18 cellular contexts compared by ENCODE assay signal in the genomic region with DNA sequence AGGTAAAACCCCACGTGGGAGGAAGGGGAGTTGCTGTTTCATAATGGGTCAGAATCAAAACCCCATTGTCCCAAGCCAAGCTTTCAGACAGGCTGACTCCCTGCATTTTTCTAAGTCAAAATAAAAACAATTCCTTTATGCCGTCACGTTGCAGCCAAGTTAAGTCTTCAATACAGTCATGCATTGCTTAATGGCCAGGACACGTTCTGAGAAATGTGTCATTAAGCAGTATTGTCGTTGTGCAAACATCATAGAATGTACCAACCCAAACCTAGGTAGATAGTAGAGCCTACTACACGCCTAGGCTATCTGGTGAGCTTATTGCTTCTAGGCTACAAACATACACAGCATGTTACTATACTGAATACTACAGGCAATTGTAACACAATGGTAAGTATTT.
DNase-seq lines count a peak whose midpoint lies in the region; TF ChIP-seq lines count a peak whose summit lies in the region.
"Had no signal": no experiment of that assay in that cellular context is flagged by ENCODE, and none has a peak within 500 bp of the region (broad histone marks: within the 10 kb centered on the region; RNA-seq: fewer than 3 reads in every experiment).

No MANE protein-coding gene starts in this region.

- no peak overlapping the region for H2AK5ac ChIP-seq in mesenchymal stem cell (ENCODE audit: low read length, severe bottlenecking)

- POLR2A ChIA-PET in MCF 10A (lab: Yijun Ruan, JAX), result interaction anchor here (0.5 to 1.2 kb wide), 5 partner anchors 158 to 516 kb away, joined by 3 to 4 read pairs (median 3); no protein-coding TSS in a partner anchor

- H3K4me3 ChIP-seq in breast epithelium (no peak overlapping the region), colonic mucosa (no peak overlapping the region), mesenchymal stem cell (ENCODE audit: insufficient read depth in 1 of 2, low read depth in 1 of 2, low read length in 2 of 2) (no peak overlapping the region)
- H3K4me3 ChIP-seq: lower lobe of right lung, thyroid gland had no signal

- H3K79me1 ChIP-seq in mesenchymal stem cell (replicated peaks; ENCODE audit: low read length, poor library complexity, severe bottlenecking), result peaks cover 3% of the 10 kb centered on the region

- H3K9me3 ChIP-seq in breast epithelium, result no peaks in the 10 kb centered on the region
- no peaks in the 10 kb centered on the region for H3K9me3 ChIP-seq in colonic mucosa
- H3K9me3 ChIP-seq in mesenchymal stem cell (ENCODE audit: control insufficient read depth, low read length), result no peaks in the 10 kb centered on the region
- H3K9me3 ChIP-seq: lower lobe of right lung, thyroid gland had no signal

- CTCF ChIA-PET in MCF 10A (lab: Yijun Ruan, JAX), result no interaction called here

- H3K27me3 Mint-ChIP-seq in MCF 10A (ENCODE audit: insufficient read depth, unreplicated experiment), result no peaks in the 10 kb centered on the region
- H3K27me3 Mint-ChIP-seq in T-helper 2 cell treated with Interferon-gamma antibody and Interleukin-4, amounts not matched to agents 5 μg/mL and 100 μg/mL, for 36 hours (ENCODE audit: low read depth), result no peaks in the 10 kb centered on the region
- H3K27me3 Mint-ChIP-seq: naive thymus-derived CD4-positive, alpha-beta T cell; T-cell had no signal

- no peak overlapping the region for H2BK15ac ChIP-seq in mesenchymal stem cell (ENCODE audit: low read depth, poor library complexity, severe bottlenecking)

- no peak overlapping the region for H3K18ac ChIP-seq in mesenchymal stem cell (ENCODE audit: low read depth in 1 of 2, low read length in 2 of 2)

- no peak overlapping the region for H2BK120ac ChIP-seq in mesenchymal stem cell (ENCODE audit: low read depth, low read length)

- peaks cover 8% of the 10 kb centered on the region for H3K4me1 Mint-ChIP-seq in MCF 10A (ENCODE audit: insufficient read depth, unreplicated experiment)
- peaks cover 5% of the 10 kb centered on the region for H3K4me1 Mint-ChIP-seq in T-helper 2 cell treated with Interferon-gamma antibody and Interleukin-4, amounts not matched to agents 5 μg/mL and 100 μg/mL, for 36 hours (ENCODE audit: low read depth)

- WGBS in mesenchymal stem cell, result 86% methylated on average over 5 of the region's 6 CpGs

- H3K14ac ChIP-seq in mesenchymal stem cell (ENCODE audit: low read length in 2 of 2), result no peak overlapping the region

- DNase-seq in MCF 10A (ENCODE audit: unreplicated experiment), result peak; percentile 50
- DNase-seq in breast epithelium (ENCODE audit: low spot score in 2 of 2), result no peak
- DNase-seq in colonic mucosa, result peak; percentile 24
- no peak for DNase-seq in mesenchymal stem cell
- no peak for DNase-seq in NCI-H1048 (lab: John Stamatoyannopoulos, UW)
- no peak for DNase-seq in T-helper 2 cell treated with Interferon-gamma antibody and Interleukin-4, amounts not matched to agents 5 μg/mL and 100 μg/mL, for 36 hours (ENCODE audit: low spot score)
- DNase-seq in NCI-H2107 treated with DMSO at 0.1 percent for 48 hours (lab: John Stamatoyannopoulos, UW; ENCODE audit: unreplicated experiment), result no peak
- DNase-seq in anterior cingulate cortex (lab: John Stamatoyannopoulos, UW), result no peak
- DNase-seq: 8988T; activated gamma-delta T cell treated with Interleukin-2 at 50 U/mL for 16 hours; amygdala; C1 segment of cervical spinal cord; lower lobe of right lung; naive thymus-derived CD4-positive, alpha-beta T cell; NCI-H1436 treated with DMSO at 0.1 percent for 48 hours; NCI-H226; T-cell had no signal

- no peak overlapping the region for H4K8ac ChIP-seq in mesenchymal stem cell (ENCODE audit: low read length)

- no TSS peak for BruUV-seq in MCF 10A (replicated peaks; lab: Mats Ljungman, UMichigan)

- H3K27ac ChIP-seq in breast epithelium, result no peak overlapping the region
- H3K27ac ChIP-seq in colonic mucosa, result peak overlapping the region; percentile 54
- no peak overlapping the region for H3K27ac ChIP-seq in mesenchymal stem cell (ENCODE audit: low read length, poor library complexity, severe bottlenecking)
- H3K27ac ChIP-seq: lower lobe of right lung, thyroid gland had no signal

- H3K23ac ChIP-seq in mesenchymal stem cell (ENCODE audit: low read length in 2 of 2), result no peak overlapping the region

- no peak for TF ChIP-seq POLR2A in breast epithelium (IDR thresholded peaks at IDR 0.05)

- H3K9ac ChIP-seq in colonic mucosa (ENCODE audit: low read depth in 2 of 2, low read length in 2 of 2) (no peak overlapping the region), mesenchymal stem cell (ENCODE audit: low read length) (peak overlapping the region; percentile 5)

- H3K4me3 Mint-ChIP-seq in MCF 10A (ENCODE audit: unreplicated experiment), result no peak overlapping the region
- no peak overlapping the region for H3K4me3 Mint-ChIP-seq in T-helper 2 cell treated with Interferon-gamma antibody and Interleukin-4, amounts not matched to agents 5 μg/mL and 100 μg/mL, for 36 hours
- H3K4me3 Mint-ChIP-seq: naive thymus-derived CD4-positive, alpha-beta T cell; T-cell had no signal

- H3K4me1 ChIP-seq in breast epithelium (no peaks in the 10 kb centered on the region), colonic mucosa (peaks cover 3% of the 10 kb centered on the region), mesenchymal stem cell (ENCODE audit: control insufficient read depth, insufficient read depth, low read depth, low read length) (peaks cover 12% of the 10 kb centered on the region)
- H3K4me1 ChIP-seq: lower lobe of right lung, thyroid gland had no signal

- intact Hi-C loops in MCF 10A (cut with micrococcal nuclease), result no loop called here
- intact Hi-C loops in breast epithelium (cut with DNase I; ENCODE audit: low total_unique reads), result no loop called here
- intact Hi-C loops in colonic mucosa (cut with DNase I), result no loop called here

- H3K4me2 ChIP-seq in mesenchymal stem cell (ENCODE audit: low read length, poor library complexity, severe bottlenecking), result no peak overlapping the region

- H2AFZ ChIP-seq in mesenchymal stem cell (ENCODE audit: low read depth, low read length), result no peak overlapping the region

- no peak for TF ChIP-seq CTCF in MCF 10A (IDR thresholded peaks at IDR 0.05; ENCODE audit: unreplicated experiment)
- TF ChIP-seq CTCF in breast epithelium (IDR thresholded peaks at IDR 0.05), result no peak
- no peak for TF ChIP-seq CTCF in colonic mucosa (IDR thresholded peaks at IDR 0.05)

- H3K27me3 ChIP-seq in breast epithelium, result no peaks in the 10 kb centered on the region
- no peaks in the 10 kb centered on the region for H3K27me3 ChIP-seq in colonic mucosa
- no peaks in the 10 kb centered on the region for H3K27me3 ChIP-seq in mesenchymal stem cell (ENCODE audit: control insufficient read depth in 1 of 2, insufficient read depth in 1 of 2, low read length in 2 of 2)
- H3K27me3 ChIP-seq: thyroid gland had no signal

- H3K9me3 Mint-ChIP-seq in MCF 10A (ENCODE audit: unreplicated experiment), result no peaks in the 10 kb centered on the region
- H3K9me3 Mint-ChIP-seq in T-helper 2 cell treated with Interferon-gamma antibody and Interleukin-4, amounts not matched to agents 5 μg/mL and 100 μg/mL, for 36 hours, result no peaks in the 10 kb centered on the region
- H3K9me3 Mint-ChIP-seq: naive thymus-derived CD4-positive, alpha-beta T cell; T-cell had no signal

- H3K4ac ChIP-seq in mesenchymal stem cell (ENCODE audit: low read depth in 1 of 2, low read length in 2 of 2), result no peak overlapping the region

- H2BK5ac ChIP-seq in mesenchymal stem cell (ENCODE audit: low read depth, low read length, poor library complexity, severe bottlenecking), result no peak overlapping the region

- no peak overlapping the region for H4K91ac ChIP-seq in mesenchymal stem cell (ENCODE audit: low read length)

- no peak overlapping the region for H2BK12ac ChIP-seq in mesenchymal stem cell (ENCODE audit: low read length in 2 of 2)

- H3K36me3 ChIP-seq in breast epithelium, result no peaks in the 10 kb centered on the region
- H3K36me3 ChIP-seq in colonic mucosa, result no peaks in the 10 kb centered on the region
- H3K36me3 ChIP-seq in mesenchymal stem cell (ENCODE audit: control insufficient read depth in 1 of 2, insufficient read depth in 2 of 2, low read depth in 1 of 2, low read length in 2 of 2), result peaks cover 0 to 11% of the 10 kb centered on the region in 2 experiments
- H3K36me3 ChIP-seq: lower lobe of right lung, thyroid gland had no signal

- H3K36me3 Mint-ChIP-seq in MCF 10A (ENCODE audit: insufficient read depth, unreplicated experiment), result peaks cover 7% of the 10 kb centered on the region
- peaks cover 3% of the 10 kb centered on the region for H3K36me3 Mint-ChIP-seq in T-helper 2 cell treated with Interferon-gamma antibody and Interleukin-4, amounts not matched to agents 5 μg/mL and 100 μg/mL, for 36 hours (ENCODE audit: low read depth)

- H3K27ac Mint-ChIP-seq in MCF 10A (ENCODE audit: low read depth, unreplicated experiment), result no peak overlapping the region
- H3K27ac Mint-ChIP-seq in T-helper 2 cell treated with Interferon-gamma antibody and Interleukin-4, amounts not matched to agents 5 μg/mL and 100 μg/mL, for 36 hours, result no peak overlapping the region
- H3K27ac Mint-ChIP-seq: naive thymus-derived CD4-positive, alpha-beta T cell; T-cell had no signal

Comparison
In these comparisons a context has a peak if more than half of its experiments do, and no peak if none do; other contexts are left out.
1. DNase-seq: peak in MCF 10A (single experiment) and colonic mucosa (single experiment); none in breast epithelium (0 of 2), mesenchymal stem cell (single experiment), NCI-H1048 (single experiment), T-helper 2 cell treated with Interferon-gamma antibody and Interleukin-4, amounts not matched to agents 5 μg/mL and 100 μg/mL, for 36 hours (single experiment), NCI-H2107 treated with DMSO at 0.1 percent for 48 hours (single experiment) and anterior cingulate cortex (0 of 58).